Comparison of ENCODE assay signal across 25 cellular contexts in genomic region chr10:74887614-74888284, GRCh38.
DNase-seq lines count a peak whose midpoint lies in the region; ATAC-seq and TF ChIP-seq lines count a peak whose summit lies in the region.
"Had no signal": no experiment of that assay in that cellular context is flagged by ENCODE, and none has a peak within 500 bp of the region (broad histone marks: within the 10 kb centered on the region; RNA-seq: fewer than 3 reads in every experiment).

No MANE protein-coding gene starts in this region.

- peaks cover 2% of the 10 kb centered on the region for H3K36me3 Mint-ChIP-seq in activated CD4-positive, alpha-beta T cell treated with anti-CD3 and anti-CD28 coated beads, Interleukin-2, amount 10 ng/mL, durations not matched to agents 24 days and 14 days (ENCODE audit: low read depth)
- no peaks in the 10 kb centered on the region for H3K36me3 Mint-ChIP-seq in activated CD4-positive, alpha-beta T cell treated with anti-CD3 and anti-CD28 coated beads for 36 hours (ENCODE audit: low read depth)
- H3K36me3 Mint-ChIP-seq in CD4-positive, alpha-beta T cell (ENCODE audit: low read depth), result peaks cover 5% of the 10 kb centered on the region
- H3K36me3 Mint-ChIP-seq in WTC11, result no peaks in the 10 kb centered on the region

- H3K4me1 Mint-ChIP-seq in activated CD4-positive, alpha-beta T cell treated with anti-CD3 and anti-CD28 coated beads, Interleukin-2, amount 10 ng/mL, durations not matched to agents 24 days and 14 days, result peaks cover 2% of the 10 kb centered on the region
- H3K4me1 Mint-ChIP-seq in activated CD4-positive, alpha-beta T cell treated with anti-CD3 and anti-CD28 coated beads for 36 hours, result peaks cover 31% of the 10 kb centered on the region
- peaks cover 64% of the 10 kb centered on the region for H3K4me1 Mint-ChIP-seq in CD4-positive, alpha-beta T cell (ENCODE audit: low read depth)
- peaks cover 3% of the 10 kb centered on the region; the same call in 1 of the 2 replicates for H3K4me1 Mint-ChIP-seq in WTC11

- no peak for TF ChIP-seq CTCF in CD4-positive, alpha-beta T cell (IDR thresholded peaks at IDR 0.05)
- TF ChIP-seq CTCF in WTC11 (IDR thresholded peaks at IDR 0.05) (no peak), gastrocnemius medialis (IDR thresholded peaks at IDR 0.05 in 4 of 5, conservative IDR thresholded peaks at IDR 0.05 in 1 of 5) (no peak)

- no peaks in the 10 kb centered on the region for H3K9me3 ChIP-seq in CD4-positive, alpha-beta T cell (ENCODE audit: control insufficient read depth, low read length)
- no peaks in the 10 kb centered on the region for H3K9me3 ChIP-seq in gastrocnemius medialis
- H3K9me3 ChIP-seq: BLaER1 treated with 17β-estradiol and CSF1 and Interleukin-3, amounts not matched to agents 10 nM and 100 nM had no signal

- no peak overlapping the region for H3K27ac Mint-ChIP-seq in activated CD4-positive, alpha-beta T cell treated with anti-CD3 and anti-CD28 coated beads, Interleukin-2, amount 10 ng/mL, durations not matched to agents 24 days and 14 days
- H3K27ac Mint-ChIP-seq in activated CD4-positive, alpha-beta T cell treated with anti-CD3 and anti-CD28 coated beads for 36 hours, result no peak overlapping the region
- H3K27ac Mint-ChIP-seq in CD4-positive, alpha-beta T cell, result peak overlapping the region; percentile 38
- H3K27ac Mint-ChIP-seq in WTC11, result no peak overlapping the region

- in situ Hi-C loops in gastrocnemius medialis (cut with MboI; ENCODE audit: low sequenced_read_pairs in 4 of 4) (no loop called here), KBM-7 (cut with MboI; ENCODE audit: low pct_unique_long_range_greater_than_20kb, low sequenced_read_pairs) (no loop called here)

- CTCF ChIA-PET in activated CD4-positive, alpha-beta T cell treated with anti-CD3 and anti-CD28 coated beads for 36 hours (lab: Charles Lee), result interaction anchor here (0.7 kb wide), 1 partner anchor 132 kb away, joined by 3 read pairs; no protein-coding TSS in a partner anchor
- CTCF ChIA-PET in CD4-positive, alpha-beta T cell (lab: Charles Lee), result no interaction called here
- CTCF ChIA-PET in WTC11 (lab: Charles Lee), result interaction anchor here (0.8 kb wide), 1 partner anchor 62 kb away, joined by 3 read pairs; the partner anchor contains the start of gene KAT6B

- H3K4me1 ChIP-seq in gastrocnemius medialis, result peaks cover 54 to 70% of the 10 kb centered on the region in 2 donors

- H3K9me3 Mint-ChIP-seq in activated CD4-positive, alpha-beta T cell treated with anti-CD3 and anti-CD28 coated beads, Interleukin-2, amount 10 ng/mL, durations not matched to agents 24 days and 14 days, result no peaks in the 10 kb centered on the region
- H3K9me3 Mint-ChIP-seq in activated CD4-positive, alpha-beta T cell treated with anti-CD3 and anti-CD28 coated beads for 36 hours (ENCODE audit: low read depth), result no peaks in the 10 kb centered on the region
- no peaks in the 10 kb centered on the region for H3K9me3 Mint-ChIP-seq in CD4-positive, alpha-beta T cell
- H3K9me3 Mint-ChIP-seq in WTC11, result no peaks in the 10 kb centered on the region

- no peaks in the 10 kb centered on the region for H3K27me3 ChIP-seq in CD4-positive, alpha-beta T cell (ENCODE audit: control insufficient read depth, insufficient read depth, low read length)
- no peaks in the 10 kb centered on the region for H3K27me3 ChIP-seq in gastrocnemius medialis
- H3K27me3 ChIP-seq: BLaER1 treated with 17β-estradiol and CSF1 and Interleukin-3, amounts not matched to agents 10 nM and 100 nM had no signal

- no peaks in the 10 kb centered on the region for H3K36me3 ChIP-seq in gastrocnemius medialis

- H3K27me3 Mint-ChIP-seq in activated CD4-positive, alpha-beta T cell treated with anti-CD3 and anti-CD28 coated beads, Interleukin-2, amount 10 ng/mL, durations not matched to agents 24 days and 14 days, result no peaks in the 10 kb centered on the region
- no peaks in the 10 kb centered on the region for H3K27me3 Mint-ChIP-seq in activated CD4-positive, alpha-beta T cell treated with anti-CD3 and anti-CD28 coated beads for 36 hours
- no peaks in the 10 kb centered on the region for H3K27me3 Mint-ChIP-seq in CD4-positive, alpha-beta T cell
- no peaks in the 10 kb centered on the region for H3K27me3 Mint-ChIP-seq in WTC11 (ENCODE audit: low read depth)

- intact Hi-C loops in activated CD4-positive, alpha-beta T cell treated with anti-CD3 and anti-CD28 coated beads, Interleukin-2, amount 10 ng/mL, durations not matched to agents 24 days and 14 days (cut with micrococcal nuclease), result no loop called here
- intact Hi-C loops in activated CD4-positive, alpha-beta T cell treated with anti-CD3 and anti-CD28 coated beads for 36 hours (cut with DNase I, micrococcal nuclease), result no loop called here
- intact Hi-C loops in CD4-positive, alpha-beta T cell (cut with DNase I, micrococcal nuclease), result no loop called here
- intact Hi-C loops in gastrocnemius medialis (cut with DNase I; ENCODE audit: low total_unique reads), result loop anchor here (2.0 to 5.0 kb wide), 2 partner anchors 135 to 221 kb away; a partner anchor contains a TSS

- DNase-seq in activated CD4-positive, alpha-beta T cell treated with anti-CD3 and anti-CD28 coated beads, Interleukin-2, amount 10 ng/mL, durations not matched to agents 24 days and 14 days, result peak; percentile 52
- DNase-seq in activated CD4-positive, alpha-beta T cell treated with anti-CD3 and anti-CD28 coated beads for 36 hours, result no peak
- DNase-seq in CD4-positive, alpha-beta T cell, result no peak
- no peak for DNase-seq in WTC11 (ENCODE audit: low spot score)
- DNase-seq in gastrocnemius medialis, result peak in 1 of 2 donors; percentile 17
- DNase-seq in KBM-7, result no peak
- DNase-seq: ACHN; DMS79 treated with DMSO at 0.1 percent for 48 hours; GOT3; HCEC 1CT; Kasumi-1; NCI-H1694; NCI-H2081; NCI-H2171; NCI-H345; NCI-H524; NCI-H774; NK-92 treated with Interleukin-12 subunit alpha and Interleukin-12 subunit beta, amount 100 ng/mL, for 24 hours; SIG-M5 had no signal

- TF ChIP-seq POLR2A in gastrocnemius medialis (IDR thresholded peaks at IDR 0.05), result no peak

- H3K27ac ChIP-seq in CD4-positive, alpha-beta T cell (ENCODE audit: low read depth, low read length), result no peak overlapping the region
- H3K27ac ChIP-seq in gastrocnemius medialis, result peak overlapping the region in 3 of 4 donors; percentile 8 to 72 (median 56)
- H3K27ac ChIP-seq: 22Rv1; BLaER1 treated with 17β-estradiol and CSF1 and Interleukin-3, amounts not matched to agents 10 nM and 100 nM; RWPE1 had no signal

- H3K4me3 Mint-ChIP-seq in activated CD4-positive, alpha-beta T cell treated with anti-CD3 and anti-CD28 coated beads, Interleukin-2, amount 10 ng/mL, durations not matched to agents 24 days and 14 days, result no peak overlapping the region
- no peak overlapping the region for H3K4me3 Mint-ChIP-seq in activated CD4-positive, alpha-beta T cell treated with anti-CD3 and anti-CD28 coated beads for 36 hours
- H3K4me3 Mint-ChIP-seq in CD4-positive, alpha-beta T cell, result no peak overlapping the region
- no peak overlapping the region for H3K4me3 Mint-ChIP-seq in WTC11

- POLR2A ChIA-PET in activated CD4-positive, alpha-beta T cell treated with anti-CD3 and anti-CD28 coated beads for 36 hours (lab: Charles Lee), result no interaction called here
- POLR2A ChIA-PET in CD4-positive, alpha-beta T cell (lab: Charles Lee), result interaction anchor here (0.6 kb wide), 1 partner anchor 13 kb away, joined by 4 read pairs; no protein-coding TSS in a partner anchor
- POLR2A ChIA-PET in WTC11 (lab: Charles Lee), result no interaction called here

- no peak for ATAC-seq in activated CD4-positive, alpha-beta T cell treated with anti-CD3 and anti-CD28 coated beads for 36 hours
- ATAC-seq in CD4-positive, alpha-beta T cell (ENCODE audit: poor library complexity), result no peak
- ATAC-seq in WTC11 (no peak), gastrocnemius medialis (no peak), HG02571 (IDR thresholded peaks at IDR 0.05; ENCODE audit: unreplicated experiment) (no peak), GM18520 (IDR thresholded peaks at IDR 0.05; ENCODE audit: unreplicated experiment) (no peak)
- ATAC-seq: SK-N-SH treated with all-trans-retinoic acid at 6 μM for 48 hours had no signal

- no peak overlapping the region for H3K4me3 ChIP-seq in gastrocnemius medialis
- H3K4me3 ChIP-seq: BLaER1 treated with 17β-estradiol and CSF1 and Interleukin-3, amounts not matched to agents 10 nM and 100 nM had no signal

TF ChIP-seq in WTC11, 78 proteins besides CTCF, POLR2A, EP300 and RAD21:
- TF ChIP-seq ZNF121 (CRISPR knock-in tag; IDR thresholded peaks at IDR 0.05) (peak; percentile 82), ETV6 (CRISPR knock-in tag; IDR thresholded peaks at IDR 0.05) (no peak)
